2 cellular contexts compared by ENCODE assay signal in genomic region chr21:31845151-31845550, GRCh38.
TF ChIP-seq lines count a peak whose summit lies in the region.

No MANE protein-coding gene starts in this region.

TF ChIP-seq in GM23338, 12 proteins besides CTCF, POLR2A, EP300 and RAD21:
- TF ChIP-seq ZNF462 (CRISPR knock-in tag; IDR thresholded peaks at IDR 0.05): peak; percentile 30; the same call in 1 of the 2 replicates
- TF ChIP-seq EZH2 (IDR thresholded peaks at IDR 0.05; ENCODE audit: low read depth, unreplicated experiment): no peak
- TF ChIP-seq NANOG (IDR thresholded peaks at IDR 0.05; ENCODE audit: borderline replicate concordance): no peak

TF ChIP-seq in H1, 55 proteins besides CTCF, POLR2A, EP300 and RAD21 (continued from another document):
- TF ChIP-seq CTBP2 (IDR thresholded peaks at IDR 0.05; ENCODE audit: borderline replicate concordance, insufficient read depth, insufficient read length, low read length): no peak
- no peak for TF ChIP-seq PHF8 (conservative IDR thresholded peaks at IDR 0.05; ENCODE audit: low read depth, low read length)
- no peak for TF ChIP-seq ASH2L (IDR thresholded peaks at IDR 0.05; ENCODE audit: low read length)
- TF ChIP-seq USF2 (IDR thresholded peaks at IDR 0.05; ENCODE audit: low read length): no peak
- TF ChIP-seq POLR2AphosphoS5 (IDR thresholded peaks at IDR 0.05; ENCODE audit: low read depth, low read length): no peak
- TF ChIP-seq SIRT6 (IDR thresholded peaks at IDR 0.05; ENCODE audit: low read length): no peak
- no peak for TF ChIP-seq SRF (IDR thresholded peaks at IDR 0.05; ENCODE audit: low read depth, low read length)
- no peak for TF ChIP-seq CBX5 (IDR thresholded peaks at IDR 0.05; ENCODE audit: low read depth, low read length)
